In the genomic region with DNA sequence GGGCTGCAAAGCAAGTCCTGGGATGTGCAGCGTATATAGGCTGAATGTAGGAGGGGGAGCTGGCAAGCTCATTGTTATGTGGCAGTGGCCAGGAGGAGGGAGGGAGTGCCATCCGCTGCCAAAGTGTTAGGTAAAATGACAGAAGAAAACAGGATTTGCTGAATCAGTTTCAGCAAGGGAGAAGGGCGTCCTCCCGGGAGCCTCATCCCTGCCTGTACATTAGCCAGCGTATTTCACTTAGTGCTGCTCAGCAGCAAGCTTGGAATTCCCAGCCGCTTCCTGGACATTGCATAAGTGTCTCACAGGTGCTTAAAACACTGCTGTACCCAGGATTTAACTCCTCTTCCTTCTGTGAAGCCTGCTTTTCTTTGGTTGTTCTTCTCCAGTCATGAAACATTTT, we compare ENCODE assay signal across 13 cellular contexts. TPM values are rescaled to one million over a fixed set of nuclear protein-coding genes. Genes with fewer than 3 reads are reported as not detected.
DNase-seq lines count a peak whose midpoint lies in the region; ATAC-seq and TF ChIP-seq lines count a peak whose summit lies in the region.
"Had no signal": no experiment of that assay in that cellular context is flagged by ENCODE, and none has a peak within 500 bp of the region (broad histone marks: within the 10 kb centered on the region; RNA-seq: fewer than 3 reads in every experiment).

No MANE protein-coding gene starts in this region.

- H3K27ac ChIP-seq in VCaP (peak overlapping the region; percentile 96), gastrocnemius medialis (peak overlapping the region; percentile 96 to 98 (median 97)), testis (no peak overlapping the region)
- H3K27ac ChIP-seq: ovary, upper lobe of right lung had no signal

- no peaks in the 10 kb centered on the region for H3K9me3 ChIP-seq in gastrocnemius medialis
- H3K9me3 ChIP-seq in testis, result no peaks in the 10 kb centered on the region
- H3K9me3 ChIP-seq: ovary, upper lobe of right lung had no signal

- ATAC-seq in gastrocnemius medialis, result peak in 1 of 2 donors; percentile 39
- ATAC-seq: upper lobe of right lung had no signal

- peaks cover 39% of the 10 kb centered on the region for H3K4me1 Mint-ChIP-seq in activated naive CD8-positive, alpha-beta T cell (ENCODE audit: low read depth)
- peaks cover 31% of the 10 kb centered on the region for H3K4me1 Mint-ChIP-seq in activated naive CD8-positive, alpha-beta T cell treated with anti-CD3 and anti-CD28 coated beads for 36 hours
- H3K4me1 Mint-ChIP-seq in glutamatergic neuron (ENCODE audit: low read depth, unreplicated experiment) (peaks cover 10% of the 10 kb centered on the region), chondrocyte (ENCODE audit: low read depth) (peaks cover 39% of the 10 kb centered on the region)

- H3K36me3 Mint-ChIP-seq in activated naive CD8-positive, alpha-beta T cell, result peaks cover 5% of the 10 kb centered on the region
- peaks cover 22% of the 10 kb centered on the region for H3K36me3 Mint-ChIP-seq in activated naive CD8-positive, alpha-beta T cell treated with anti-CD3 and anti-CD28 coated beads for 36 hours
- H3K36me3 Mint-ChIP-seq in glutamatergic neuron (ENCODE audit: unreplicated experiment), result peaks cover 7% of the 10 kb centered on the region
- H3K36me3 Mint-ChIP-seq in chondrocyte (ENCODE audit: low read depth), result peaks cover 12% of the 10 kb centered on the region

- H3K27me3 ChIP-seq in gastrocnemius medialis (no peaks in the 10 kb centered on the region), testis (no peaks in the 10 kb centered on the region)
- H3K27me3 ChIP-seq: ovary, upper lobe of right lung had no signal

- peak overlapping the region; percentile 47 for H3K4me3 Mint-ChIP-seq in activated naive CD8-positive, alpha-beta T cell
- H3K4me3 Mint-ChIP-seq in activated naive CD8-positive, alpha-beta T cell treated with anti-CD3 and anti-CD28 coated beads for 36 hours, result no peak overlapping the region
- H3K4me3 Mint-ChIP-seq in glutamatergic neuron (ENCODE audit: unreplicated experiment) (peak overlapping the region; percentile 26), chondrocyte (ENCODE audit: unreplicated experiment) (no peak overlapping the region)
- H3K4me3 Mint-ChIP-seq: activated CD4-positive, alpha-beta memory T cell treated with anti-CD3 and anti-CD28 coated beads for 36 hours had no signal

- H3K36me3 ChIP-seq in gastrocnemius medialis, result no peaks in the 10 kb centered on the region
- no peaks in the 10 kb centered on the region for H3K36me3 ChIP-seq in testis (ENCODE audit: low read depth, missing control alignments)
- H3K36me3 ChIP-seq: ovary, upper lobe of right lung had no signal

- TF ChIP-seq POLR2A in gastrocnemius medialis (IDR thresholded peaks at IDR 0.05) (peak; percentile 14 to 51), testis (IDR thresholded peaks at IDR 0.05) (no peak)

- 86 to 89% methylated on average over 6 of the region's 6 CpGs for WGBS in testis, 2 donors

- H3K27ac Mint-ChIP-seq in activated naive CD8-positive, alpha-beta T cell, result peak overlapping the region; percentile 68
- no peak overlapping the region for H3K27ac Mint-ChIP-seq in activated naive CD8-positive, alpha-beta T cell treated with anti-CD3 and anti-CD28 coated beads for 36 hours
- H3K27ac Mint-ChIP-seq in glutamatergic neuron (ENCODE audit: unreplicated experiment), result peak overlapping the region; percentile 54
- no peak overlapping the region for H3K27ac Mint-ChIP-seq in chondrocyte (ENCODE audit: unreplicated experiment)
- H3K27ac Mint-ChIP-seq: activated CD4-positive, alpha-beta memory T cell treated with anti-CD3 and anti-CD28 coated beads for 36 hours had no signal

- H3K27me3 Mint-ChIP-seq in activated naive CD8-positive, alpha-beta T cell, result no peaks in the 10 kb centered on the region
- H3K27me3 Mint-ChIP-seq in activated naive CD8-positive, alpha-beta T cell treated with anti-CD3 and anti-CD28 coated beads for 36 hours, result no peaks in the 10 kb centered on the region
- peaks cover 18% of the 10 kb centered on the region for H3K27me3 Mint-ChIP-seq in glutamatergic neuron (ENCODE audit: unreplicated experiment)
- H3K27me3 Mint-ChIP-seq in chondrocyte (ENCODE audit: low read depth), result no peaks in the 10 kb centered on the region
- H3K27me3 Mint-ChIP-seq: activated CD4-positive, alpha-beta memory T cell treated with anti-CD3 and anti-CD28 coated beads for 36 hours had no signal

- DNase-seq in activated naive CD8-positive, alpha-beta T cell treated with anti-CD3 and anti-CD28 coated beads for 36 hours, result no peak
- DNase-seq in glutamatergic neuron (peak; percentile 45), gastrocnemius medialis (peak; percentile 56 to 82), chondrocyte (ENCODE audit: low spot score) (no peak), testis (no peak), hypothalamus (lab: John Stamatoyannopoulos, UW) (no peak)
- DNase-seq: activated CD4-positive, alpha-beta memory T cell treated with anti-CD3 and anti-CD28 coated beads for 36 hours; activated effector memory CD4-positive, alpha-beta T cell treated with Interleukin-2 at 50 U/mL for 16 hours; NCI-H2227 treated with DMSO at 0.1 percent for 48 hours; ovary; upper lobe of right lung had no signal

- no peaks in the 10 kb centered on the region for H3K9me3 Mint-ChIP-seq in activated naive CD8-positive, alpha-beta T cell (ENCODE audit: low read depth)
- no peaks in the 10 kb centered on the region for H3K9me3 Mint-ChIP-seq in activated naive CD8-positive, alpha-beta T cell treated with anti-CD3 and anti-CD28 coated beads for 36 hours
- peaks cover 8% of the 10 kb centered on the region for H3K9me3 Mint-ChIP-seq in glutamatergic neuron (ENCODE audit: unreplicated experiment)
- H3K9me3 Mint-ChIP-seq in chondrocyte (ENCODE audit: low read depth), result no peaks in the 10 kb centered on the region
- H3K9me3 Mint-ChIP-seq: activated CD4-positive, alpha-beta memory T cell treated with anti-CD3 and anti-CD28 coated beads for 36 hours had no signal

- intact Hi-C loops in gastrocnemius medialis (cut with DNase I; ENCODE audit: low total_unique reads) (loop anchor here (10.0 kb wide), 1 partner anchor 392 kb away; the partner anchor contains the start of gene VOPP1), testis (cut with DNase I; ENCODE audit: low total_unique reads) (no loop called here)

- in situ Hi-C loops in gastrocnemius medialis (cut with MboI; ENCODE audit: low sequenced_read_pairs in 4 of 4), result loop anchor here in 2 of 4 donors (25.0 kb wide), 2 partner anchors 95 to 330 kb away; partner anchors contain the start of genes CCT6A (in 1 of the 2), PSPH (in 1 of the 2) and SUMF2 (in 1 of the 2)

- no peak for TF ChIP-seq CTCF in VCaP (conservative IDR thresholded peaks at IDR 0.05)
- TF ChIP-seq CTCF in glutamatergic neuron (IDR thresholded peaks at IDR 0.05; ENCODE audit: partially characterized antibody, unreplicated experiment), result no peak
- TF ChIP-seq CTCF in gastrocnemius medialis (IDR thresholded peaks at IDR 0.05 in 4 of 5, conservative IDR thresholded peaks at IDR 0.05 in 1 of 5), result no peak
- no peak for TF ChIP-seq CTCF in chondrocyte (IDR thresholded peaks at IDR 0.05)
- no peak for TF ChIP-seq CTCF in testis (IDR thresholded peaks at IDR 0.05)

- H3K4me1 ChIP-seq in gastrocnemius medialis (peaks cover 60 to 68% of the 10 kb centered on the region in 2 donors), testis (peaks cover 17% of the 10 kb centered on the region)

- peak overlapping the region in 3 of 4 donors; percentile 69 to 71 (median 71) for H3K4me3 ChIP-seq in gastrocnemius medialis
- no peak overlapping the region for H3K4me3 ChIP-seq in testis
- H3K4me3 ChIP-seq: ovary, upper lobe of right lung had no signal

RNA-seq across cellular contexts. Expression of gene NIPSNAP2, which starts 2.5 kb away (rescaled TPM):
- total RNA-seq in activated naive CD8-positive, alpha-beta T cell treated with anti-CD3 and anti-CD28 coated beads for 36 hours, result 10 to 100 TPM; 47.0 to 47.2 TPM
- 39.6 TPM for total RNA-seq in glutamatergic neuron (ENCODE audit: unreplicated experiment)
- 100 to 1,000 TPM; 234 to 382 (median 354) TPM for total RNA-seq in gastrocnemius medialis
- total RNA-seq in chondrocyte, result 37.3 to 43.4 TPM (median 43.0 TPM) in 3 replicates
- total RNA-seq in testis, result 100 to 1,000 TPM in 1 of 2 donors, 10 to 100 TPM in 1; 90.2 to 136 TPM
- polyA plus RNA-seq in testis (ENCODE audit: insufficient read depth, low read depth, low replicate concordance), result 41.1 TPM

RNA-seq across cellular contexts. Expression of gene MRPS17, which starts 15.2 kb away (rescaled TPM):
- total RNA-seq in activated naive CD8-positive, alpha-beta T cell treated with anti-CD3 and anti-CD28 coated beads for 36 hours, result 10 to 100 TPM; 40.0 to 40.2 TPM
- total RNA-seq in glutamatergic neuron (ENCODE audit: unreplicated experiment) (13.4 TPM), gastrocnemius medialis (10 to 100 TPM; 14.0 to 38.3 (median 22.0) TPM), chondrocyte (11.8 to 13.0 TPM (median 11.9 TPM) in 3 replicates), testis (10 to 100 TPM in 1 of 2 donors, 1 to 10 TPM in 1; 8.9 to 10.7 TPM)
- 19.7 TPM for polyA plus RNA-seq in testis (ENCODE audit: insufficient read depth, low read depth, low replicate concordance)

Comparison
In these comparisons a context has a peak if more than half of its experiments do, and no peak if none do; other contexts are left out.
1. H3K27ac Mint-ChIP-seq: peak in activated naive CD8-positive, alpha-beta T cell (single experiment) and glutamatergic neuron (single experiment); none in activated naive CD8-positive, alpha-beta T cell treated with anti-CD3 and anti-CD28 coated beads for 36 hours (single experiment) and chondrocyte (single experiment).
2. H3K4me3 Mint-ChIP-seq: peak in activated naive CD8-positive, alpha-beta T cell (single experiment) and glutamatergic neuron (single experiment); none in activated naive CD8-positive, alpha-beta T cell treated with anti-CD3 and anti-CD28 coated beads for 36 hours (single experiment) and chondrocyte (single experiment).
3. DNase-seq: peak in glutamatergic neuron (single experiment) and gastrocnemius medialis (2 of 2); none in activated naive CD8-positive, alpha-beta T cell treated with anti-CD3 and anti-CD28 coated beads for 36 hours (single experiment), chondrocyte (single experiment), testis (single experiment) and hypothalamus (0 of 51).
4. H3K27ac ChIP-seq: peak in VCaP (single experiment) and gastrocnemius medialis (4 of 4); none in testis (0 of 2).
5. H3K4me3 ChIP-seq: peak in gastrocnemius medialis (3 of 4); none in testis (0 of 2).